In the genomic region with DNA sequence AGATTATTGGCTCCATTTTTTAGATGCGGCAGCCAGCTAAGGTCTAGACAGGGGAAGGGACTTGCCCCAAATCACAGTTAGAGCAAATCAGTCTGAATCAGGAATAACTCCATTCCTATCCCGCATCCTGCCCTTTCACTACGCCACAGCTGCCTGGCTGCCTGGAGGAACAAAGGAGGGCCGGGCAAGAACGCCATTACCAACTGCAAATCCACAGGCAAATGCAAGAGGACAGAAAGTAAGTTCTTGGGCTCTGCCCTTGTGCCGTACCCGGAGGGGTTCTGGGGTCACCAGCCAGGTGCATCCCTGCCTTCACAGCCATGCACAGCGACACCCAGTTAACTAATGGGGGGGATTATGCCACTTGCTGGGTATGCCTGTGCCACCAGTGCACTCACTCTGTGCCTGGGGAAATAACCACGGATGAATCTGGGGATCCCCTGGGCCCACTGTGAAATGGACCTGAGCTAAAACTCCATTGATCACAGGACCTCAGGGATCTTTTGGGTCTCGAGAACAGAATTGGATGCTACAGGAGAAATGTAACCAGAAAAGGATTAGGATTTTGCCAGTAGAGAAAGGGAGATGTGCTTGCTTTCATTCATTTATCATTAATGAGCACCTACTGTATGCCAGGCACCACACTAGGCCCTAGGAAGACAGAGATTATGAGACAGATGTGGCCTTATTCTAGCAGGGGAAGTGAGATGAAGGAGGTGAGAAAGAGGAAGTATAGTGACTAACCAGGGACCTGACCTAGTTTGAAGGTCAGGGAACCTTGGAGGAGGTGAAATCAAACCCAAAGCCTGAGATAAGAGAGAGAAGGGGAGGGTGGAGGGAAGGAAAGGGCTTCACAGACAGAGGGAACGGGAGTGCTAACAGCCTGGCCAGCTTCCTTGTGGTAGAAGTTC, we compare ENCODE assay signal across 1 cellular context.
TF ChIP-seq lines count a peak whose summit lies in the region.

No MANE protein-coding gene starts in this region.

TF ChIP-seq in K562, 482 proteins besides CTCF, POLR2A, EP300 and RAD21 (continued from another document and continues in another):
- TF ChIP-seq, protein P1, sequence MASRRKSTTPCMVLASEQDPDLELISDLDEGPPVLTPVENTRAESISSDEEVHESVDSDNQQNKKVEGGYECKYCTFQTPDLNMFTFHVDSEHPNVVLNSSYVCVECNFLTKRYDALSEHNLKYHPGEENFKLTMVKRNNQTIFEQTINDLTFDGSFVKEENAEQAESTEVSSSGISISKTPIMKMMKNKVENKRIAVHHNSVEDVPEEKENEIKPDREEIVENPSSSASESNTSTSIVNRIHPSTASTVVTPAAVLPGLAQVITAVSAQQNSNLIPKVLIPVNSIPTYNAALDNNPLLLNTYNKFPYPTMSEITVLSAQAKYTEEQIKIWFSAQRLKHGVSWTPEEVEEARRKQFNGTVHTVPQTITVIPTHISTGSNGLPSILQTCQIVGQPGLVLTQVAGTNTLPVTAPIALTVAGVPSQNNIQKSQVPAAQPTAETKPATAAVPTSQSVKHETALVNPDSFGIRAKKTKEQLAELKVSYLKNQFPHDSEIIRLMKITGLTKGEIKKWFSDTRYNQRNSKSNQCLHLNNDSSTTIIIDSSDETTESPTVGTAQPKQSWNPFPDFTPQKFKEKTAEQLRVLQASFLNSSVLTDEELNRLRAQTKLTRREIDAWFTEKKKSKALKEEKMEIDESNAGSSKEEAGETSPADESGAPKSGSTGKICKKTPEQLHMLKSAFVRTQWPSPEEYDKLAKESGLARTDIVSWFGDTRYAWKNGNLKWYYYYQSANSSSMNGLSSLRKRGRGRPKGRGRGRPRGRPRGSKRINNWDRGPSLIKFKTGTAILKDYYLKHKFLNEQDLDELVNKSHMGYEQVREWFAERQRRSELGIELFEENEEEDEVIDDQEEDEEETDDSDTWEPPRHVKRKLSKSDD (conservative IDR thresholded peaks at IDR 0.05; ENCODE audit: low read length) = no peak
- no peak for TF ChIP-seq HOXB6 (CRISPR knock-in tag; IDR thresholded peaks at IDR 0.05; ENCODE audit: borderline replicate concordance)
- TF ChIP-seq ERF (CRISPR knock-in tag; IDR thresholded peaks at IDR 0.05) = no peak
- no peak for TF ChIP-seq RBM15 (IDR thresholded peaks at IDR 0.05; ENCODE audit: insufficient read depth, low read length)
- no peak for TF ChIP-seq TSC22D4 (tag; IDR thresholded peaks at IDR 0.05)
- no peak for TF ChIP-seq FOXK1 (CRISPR knock-in tag; IDR thresholded peaks at IDR 0.05; ENCODE audit: borderline replicate concordance)
- TF ChIP-seq, protein P2, sequence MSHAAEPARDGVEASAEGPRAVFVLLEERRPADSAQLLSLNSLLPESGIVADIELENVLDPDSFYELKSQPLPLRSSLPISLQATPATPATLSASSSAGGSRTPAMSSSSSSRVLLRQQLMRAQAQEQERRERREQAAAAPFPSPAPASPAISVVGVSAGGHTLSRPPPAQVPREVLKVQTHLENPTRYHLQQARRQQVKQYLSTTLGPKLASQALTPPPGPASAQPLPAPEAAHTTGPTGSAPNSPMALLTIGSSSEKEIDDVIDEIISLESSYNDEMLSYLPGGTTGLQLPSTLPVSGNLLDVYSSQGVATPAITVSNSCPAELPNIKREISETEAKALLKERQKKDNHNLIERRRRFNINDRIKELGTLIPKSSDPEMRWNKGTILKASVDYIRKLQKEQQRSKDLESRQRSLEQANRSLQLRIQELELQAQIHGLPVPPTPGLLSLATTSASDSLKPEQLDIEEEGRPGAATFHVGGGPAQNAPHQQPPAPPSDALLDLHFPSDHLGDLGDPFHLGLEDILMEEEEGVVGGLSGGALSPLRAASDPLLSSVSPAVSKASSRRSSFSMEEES (CRISPR knock-in tag; IDR thresholded peaks at IDR 0.05) = no peak
- no peak for TF ChIP-seq ZNF644 (tag; IDR thresholded peaks at IDR 0.05; ENCODE audit: low read depth)
- no peak for TF ChIP-seq ZSCAN32 (CRISPR knock-in tag; IDR thresholded peaks at IDR 0.05)
- TF ChIP-seq ZNF507 (tag; conservative IDR thresholded peaks at IDR 0.05) = no peak
- TF ChIP-seq PHTF2 (CRISPR knock-in tag; IDR thresholded peaks at IDR 0.05) = no peak
- peak; percentile 68 for TF ChIP-seq CBFA2T3 (IDR thresholded peaks at IDR 0.05)
- TF ChIP-seq, protein P3, sequence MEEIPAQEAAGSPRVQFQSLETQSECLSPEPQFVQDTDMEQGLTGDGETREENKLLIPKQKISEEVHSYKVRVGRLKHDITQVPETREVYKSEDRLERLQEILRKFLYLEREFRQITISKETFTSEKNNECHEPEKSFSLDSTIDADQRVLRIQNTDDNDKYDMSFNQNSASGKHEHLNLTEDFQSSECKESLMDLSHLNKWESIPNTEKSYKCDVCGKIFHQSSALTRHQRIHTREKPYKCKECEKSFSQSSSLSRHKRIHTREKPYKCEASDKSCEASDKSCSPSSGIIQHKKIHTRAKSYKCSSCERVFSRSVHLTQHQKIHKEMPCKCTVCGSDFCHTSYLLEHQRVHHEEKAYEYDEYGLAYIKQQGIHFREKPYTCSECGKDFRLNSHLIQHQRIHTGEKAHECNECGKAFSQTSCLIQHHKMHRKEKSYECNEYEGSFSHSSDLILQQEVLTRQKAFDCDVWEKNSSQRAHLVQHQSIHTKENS (CRISPR knock-in tag; IDR thresholded peaks at IDR 0.05) = no peak
- TF ChIP-seq, protein P4, sequence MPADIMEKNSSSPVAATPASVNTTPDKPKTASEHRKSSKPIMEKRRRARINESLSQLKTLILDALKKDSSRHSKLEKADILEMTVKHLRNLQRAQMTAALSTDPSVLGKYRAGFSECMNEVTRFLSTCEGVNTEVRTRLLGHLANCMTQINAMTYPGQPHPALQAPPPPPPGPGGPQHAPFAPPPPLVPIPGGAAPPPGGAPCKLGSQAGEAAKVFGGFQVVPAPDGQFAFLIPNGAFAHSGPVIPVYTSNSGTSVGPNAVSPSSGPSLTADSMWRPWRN (IDR thresholded peaks at IDR 0.05; ENCODE audit: low read depth) = peak; percentile 41; the same call in 1 of the 2 replicates
- TF ChIP-seq ZKSCAN8 (CRISPR knock-in tag; IDR thresholded peaks at IDR 0.05) = peak; percentile 98
- TF ChIP-seq SP1 (CRISPR knock-in tag; IDR thresholded peaks at IDR 0.05) = peak; percentile 68
- TF ChIP-seq ETV6 (IDR thresholded peaks at IDR 0.05; ENCODE audit: borderline replicate concordance in 1 of 2, low read depth in 2 of 2, low read length in 1 of 2) = peak in 1 of 2 experiments; percentile 66; a peak in 1 of 4 replicates
- no peak for TF ChIP-seq ETV6 (CRISPR knock-in tag; IDR thresholded peaks at IDR 0.05; ENCODE audit: borderline replicate concordance)
- TF ChIP-seq FOSL1 (tag; conservative IDR thresholded peaks at IDR 0.05) = peak; percentile 82
- TF ChIP-seq TFAM (CRISPR knock-in tag; conservative IDR thresholded peaks at IDR 0.05) = no peak
- TF ChIP-seq SPI1 (IDR thresholded peaks at IDR 0.05; ENCODE audit: borderline replicate concordance, low read depth, low read length) = peak; percentile 90
- TF ChIP-seq, protein P5, sequence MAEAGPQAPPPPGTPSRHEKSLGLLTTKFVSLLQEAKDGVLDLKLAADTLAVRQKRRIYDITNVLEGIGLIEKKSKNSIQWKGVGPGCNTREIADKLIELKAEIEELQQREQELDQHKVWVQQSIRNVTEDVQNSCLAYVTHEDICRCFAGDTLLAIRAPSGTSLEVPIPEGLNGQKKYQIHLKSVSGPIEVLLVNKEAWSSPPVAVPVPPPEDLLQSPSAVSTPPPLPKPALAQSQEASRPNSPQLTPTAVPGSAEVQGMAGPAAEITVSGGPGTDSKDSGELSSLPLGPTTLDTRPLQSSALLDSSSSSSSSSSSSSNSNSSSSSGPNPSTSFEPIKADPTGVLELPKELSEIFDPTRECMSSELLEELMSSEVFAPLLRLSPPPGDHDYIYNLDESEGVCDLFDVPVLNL (CRISPR knock-in tag; IDR thresholded peaks at IDR 0.05; ENCODE audit: low read depth) = 0 out of 2 replicates have a peak, but pooled peaks have one; percentile 20
- no peak for TF ChIP-seq KAT7 (CRISPR knock-in tag; IDR thresholded peaks at IDR 0.05; ENCODE audit: borderline replicate concordance)
- peak; percentile 66; the same call in 1 of the 2 replicates for TF ChIP-seq JUND (IDR thresholded peaks at IDR 0.05; ENCODE audit: borderline replicate concordance, low read depth, low read length)
- peak; percentile 73; the same call in 1 of the 3 replicates for TF ChIP-seq JUND (tag; IDR thresholded peaks at IDR 0.05; ENCODE audit: borderline replicate concordance, low read depth, low read length)
- TF ChIP-seq TBP (optimal IDR thresholded peaks at IDR 0.05; ENCODE audit: low read depth, low read length) = no peak
- TF ChIP-seq, protein P6, sequence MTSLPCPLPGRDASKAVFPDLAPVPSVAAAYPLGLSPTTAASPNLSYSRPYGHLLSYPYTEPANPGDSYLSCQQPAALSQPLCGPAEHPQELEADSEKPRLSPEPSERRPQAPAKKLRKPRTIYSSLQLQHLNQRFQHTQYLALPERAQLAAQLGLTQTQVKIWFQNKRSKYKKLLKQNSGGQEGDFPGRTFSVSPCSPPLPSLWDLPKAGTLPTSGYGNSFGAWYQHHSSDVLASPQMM (CRISPR knock-in tag; IDR thresholded peaks at IDR 0.05) = no peak
- TF ChIP-seq, protein P7, sequence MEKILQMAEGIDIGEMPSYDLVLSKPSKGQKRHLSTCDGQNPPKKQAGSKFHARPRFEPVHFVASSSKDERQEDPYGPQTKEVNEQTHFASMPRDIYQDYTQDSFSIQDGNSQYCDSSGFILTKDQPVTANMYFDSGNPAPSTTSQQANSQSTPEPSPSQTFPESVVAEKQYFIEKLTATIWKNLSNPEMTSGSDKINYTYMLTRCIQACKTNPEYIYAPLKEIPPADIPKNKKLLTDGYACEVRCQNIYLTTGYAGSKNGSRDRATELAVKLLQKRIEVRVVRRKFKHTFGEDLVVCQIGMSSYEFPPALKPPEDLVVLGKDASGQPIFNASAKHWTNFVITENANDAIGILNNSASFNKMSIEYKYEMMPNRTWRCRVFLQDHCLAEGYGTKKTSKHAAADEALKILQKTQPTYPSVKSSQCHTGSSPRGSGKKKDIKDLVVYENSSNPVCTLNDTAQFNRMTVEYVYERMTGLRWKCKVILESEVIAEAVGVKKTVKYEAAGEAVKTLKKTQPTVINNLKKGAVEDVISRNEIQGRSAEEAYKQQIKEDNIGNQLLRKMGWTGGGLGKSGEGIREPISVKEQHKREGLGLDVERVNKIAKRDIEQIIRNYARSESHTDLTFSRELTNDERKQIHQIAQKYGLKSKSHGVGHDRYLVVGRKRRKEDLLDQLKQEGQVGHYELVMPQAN (IDR thresholded peaks at IDR 0.05; ENCODE audit: borderline replicate concordance) = no peak; the same call in 1 of the 2 replicates
- TF ChIP-seq, protein P8, sequence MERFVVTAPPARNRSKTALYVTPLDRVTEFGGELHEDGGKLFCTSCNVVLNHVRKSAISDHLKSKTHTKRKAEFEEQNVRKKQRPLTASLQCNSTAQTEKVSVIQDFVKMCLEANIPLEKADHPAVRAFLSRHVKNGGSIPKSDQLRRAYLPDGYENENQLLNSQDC (CRISPR knock-in tag; IDR thresholded peaks at IDR 0.05) = no peak
- TF ChIP-seq, protein P9, sequence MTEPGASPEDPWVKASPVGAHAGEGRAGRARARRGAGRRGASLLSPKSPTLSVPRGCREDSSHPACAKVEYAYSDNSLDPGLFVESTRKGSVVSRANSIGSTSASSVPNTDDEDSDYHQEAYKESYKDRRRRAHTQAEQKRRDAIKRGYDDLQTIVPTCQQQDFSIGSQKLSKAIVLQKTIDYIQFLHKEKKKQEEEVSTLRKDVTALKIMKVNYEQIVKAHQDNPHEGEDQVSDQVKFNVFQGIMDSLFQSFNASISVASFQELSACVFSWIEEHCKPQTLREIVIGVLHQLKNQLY (CRISPR knock-in tag; conservative IDR thresholded peaks at IDR 0.05) = 0 out of 4 replicates have a peak, but pooled peaks of 1 of the 2 experiments have one; percentile 44
- TF ChIP-seq ZNF121 (CRISPR knock-in tag; conservative IDR thresholded peaks at IDR 0.05) = peak; percentile 69
- TF ChIP-seq PRPF4 (IDR thresholded peaks at IDR 0.05; ENCODE audit: insufficient read depth, low read depth, low read length, poor library complexity, severe bottlenecking) = no peak
- peak; percentile 93 for TF ChIP-seq SMARCE1 (IDR thresholded peaks at IDR 0.05)
- no peak for TF ChIP-seq HEY1 (CRISPR knock-in tag; IDR thresholded peaks at IDR 0.05; ENCODE audit: borderline replicate concordance)
- TF ChIP-seq CHCHD3 (CRISPR knock-in tag; IDR thresholded peaks at IDR 0.05) = no peak
- no peak for TF ChIP-seq ZNF143 (CRISPR knock-in tag; IDR thresholded peaks at IDR 0.05)
- no peak for TF ChIP-seq NEUROD1 (IDR thresholded peaks at IDR 0.05; ENCODE audit: borderline replicate concordance, low read depth, low read length, partially characterized antibody)
- no peak for TF ChIP-seq ZFP36 (IDR thresholded peaks at IDR 0.05; ENCODE audit: low read depth, low read length, partially characterized antibody)
- TF ChIP-seq TAF1 (IDR thresholded peaks at IDR 0.05; ENCODE audit: control insufficient read depth, extremely low read depth, insufficient read depth, low read length, severe bottlenecking) = peak; percentile 18
- TF ChIP-seq, protein P10, sequence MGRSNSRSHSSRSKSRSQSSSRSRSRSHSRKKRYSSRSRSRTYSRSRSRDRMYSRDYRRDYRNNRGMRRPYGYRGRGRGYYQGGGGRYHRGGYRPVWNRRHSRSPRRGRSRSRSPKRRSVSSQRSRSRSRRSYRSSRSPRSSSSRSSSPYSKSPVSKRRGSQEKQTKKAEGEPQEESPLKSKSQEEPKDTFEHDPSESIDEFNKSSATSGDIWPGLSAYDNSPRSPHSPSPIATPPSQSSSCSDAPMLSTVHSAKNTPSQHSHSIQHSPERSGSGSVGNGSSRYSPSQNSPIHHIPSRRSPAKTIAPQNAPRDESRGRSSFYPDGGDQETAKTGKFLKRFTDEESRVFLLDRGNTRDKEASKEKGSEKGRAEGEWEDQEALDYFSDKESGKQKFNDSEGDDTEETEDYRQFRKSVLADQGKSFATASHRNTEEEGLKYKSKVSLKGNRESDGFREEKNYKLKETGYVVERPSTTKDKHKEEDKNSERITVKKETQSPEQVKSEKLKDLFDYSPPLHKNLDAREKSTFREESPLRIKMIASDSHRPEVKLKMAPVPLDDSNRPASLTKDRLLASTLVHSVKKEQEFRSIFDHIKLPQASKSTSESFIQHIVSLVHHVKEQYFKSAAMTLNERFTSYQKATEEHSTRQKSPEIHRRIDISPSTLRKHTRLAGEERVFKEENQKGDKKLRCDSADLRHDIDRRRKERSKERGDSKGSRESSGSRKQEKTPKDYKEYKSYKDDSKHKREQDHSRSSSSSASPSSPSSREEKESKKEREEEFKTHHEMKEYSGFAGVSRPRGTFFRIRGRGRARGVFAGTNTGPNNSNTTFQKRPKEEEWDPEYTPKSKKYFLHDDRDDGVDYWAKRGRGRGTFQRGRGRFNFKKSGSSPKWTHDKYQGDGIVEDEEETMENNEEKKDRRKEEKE (IDR thresholded peaks at IDR 0.05; ENCODE audit: borderline replicate concordance in 1 of 2, control insufficient read depth in 1 of 2, low read depth in 2 of 2, low read length in 1 of 2) = no peak
- TF ChIP-seq KLF13 (tag; IDR thresholded peaks at IDR 0.05; ENCODE audit: borderline replicate concordance, low read depth) = peak; percentile 29; the same call in 1 of the 2 replicates
- TF ChIP-seq ZNF133 (CRISPR knock-in tag; IDR thresholded peaks at IDR 0.05) = 0 out of 2 replicates have a peak, but pooled peaks have one; percentile 8
- TF ChIP-seq MAFG (tag; conservative IDR thresholded peaks at IDR 0.05) = no peak
- TF ChIP-seq NCOA1 (IDR thresholded peaks at IDR 0.05; ENCODE audit: low read depth) = peak; percentile 75
